Comparison of ENCODE assay signal across 8 cellular contexts in the genomic region with DNA sequence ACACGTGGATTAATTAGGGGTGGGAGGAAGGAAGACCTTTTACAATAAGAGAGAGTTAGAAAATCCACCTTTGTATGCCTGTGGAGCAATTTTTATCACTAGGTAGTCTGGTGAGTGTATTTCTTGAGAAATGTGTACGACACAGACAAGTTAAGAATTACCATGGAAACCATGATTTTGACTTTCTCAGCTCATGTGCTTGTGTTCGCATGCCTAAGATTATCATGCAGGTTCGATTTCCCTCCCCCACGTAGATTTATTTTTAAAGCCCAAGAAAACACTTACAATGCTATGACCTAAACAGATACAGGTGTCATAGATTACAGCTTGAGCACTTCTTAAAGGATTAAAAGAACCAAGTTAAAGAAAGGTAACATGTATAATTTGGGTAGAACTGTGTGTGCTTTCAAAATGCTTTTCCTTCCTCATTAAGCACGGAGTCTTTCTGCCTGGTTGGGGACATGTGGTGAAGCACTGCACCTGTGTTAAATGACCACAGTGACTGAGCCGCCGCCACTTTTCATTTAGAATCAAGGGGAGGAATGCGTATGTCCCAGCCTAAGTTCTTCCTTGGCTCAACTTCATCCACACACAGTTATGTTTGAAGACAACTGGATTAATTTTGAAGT.
DNase-seq lines count a peak whose midpoint lies in the region; ATAC-seq and TF ChIP-seq lines count a peak whose summit lies in the region.

No MANE protein-coding gene starts in this region.

- H3K27me3 ChIP-seq in HAP-1 (ENCODE audit: low read depth): no peaks in the 10 kb centered on the region

- peak; percentile 55 for ATAC-seq in GM21447 (IDR thresholded peaks at IDR 0.05; ENCODE audit: unreplicated experiment)

- peaks cover 25% of the 10 kb centered on the region for H3K36me3 ChIP-seq in HAP-1 (replicated peaks)

- peaks cover 20% of the 10 kb centered on the region for H3K4me1 ChIP-seq in HAP-1

- TF ChIP-seq CTCF in GM12865 (IDR thresholded peaks at IDR 0.05; ENCODE audit: insufficient read depth, low read depth, low read length, missing control alignments): no peak

- DNase-seq in GM12865 (ENCODE audit: low read depth): peak; percentile 80
- DNase-seq in KBM-7: peak; percentile 66
- DNase-seq in germinal center (ENCODE audit: low spot score): peak; percentile 75
- DNase-seq in HAP-1 (ENCODE audit: low spot score in 2 of 2): no peak
- DNase-seq in UCSD-AML1 (lab: John Stamatoyannopoulos, UW; ENCODE audit: unreplicated experiment): no peak
- DNase-seq in DMS 273 treated with DMSO at 0.1 percent for 48 hours (lab: John Stamatoyannopoulos, UW): no peak
- no peak for DNase-seq in NCI-H82 treated with DMSO at 0.1 percent for 48 hours (lab: John Stamatoyannopoulos, UW; ENCODE audit: unreplicated experiment)

- in situ Hi-C loops in KBM-7 (cut with MboI; ENCODE audit: low pct_unique_long_range_greater_than_20kb, low sequenced_read_pairs): loop anchor here (25.0 kb wide), 1 partner anchor 225 kb away; no protein-coding TSS in a partner anchor
- in situ Hi-C loops in HAP-1 (cut with MboI; ENCODE audit: low sequenced_read_pairs): no loop called here

- no peaks in the 10 kb centered on the region for H3K9me3 ChIP-seq in HAP-1

- H3K4me3 ChIP-seq in GM12865 (ENCODE audit: low read depth, low read length) (peak overlapping the region; percentile 42), HAP-1 (no peak overlapping the region)

Comparison
In these comparisons a context has a peak if more than half of its experiments do, and no peak if none do; other contexts are left out.
1. DNase-seq: peak in GM12865 (single experiment), KBM-7 (single experiment) and germinal center (single experiment); none in HAP-1 (0 of 2), UCSD-AML1 (single experiment), DMS 273 treated with DMSO at 0.1 percent for 48 hours (single experiment) and NCI-H82 treated with DMSO at 0.1 percent for 48 hours (single experiment).